ENCODE assay signal across 2 cellular contexts in the genomic region with DNA sequence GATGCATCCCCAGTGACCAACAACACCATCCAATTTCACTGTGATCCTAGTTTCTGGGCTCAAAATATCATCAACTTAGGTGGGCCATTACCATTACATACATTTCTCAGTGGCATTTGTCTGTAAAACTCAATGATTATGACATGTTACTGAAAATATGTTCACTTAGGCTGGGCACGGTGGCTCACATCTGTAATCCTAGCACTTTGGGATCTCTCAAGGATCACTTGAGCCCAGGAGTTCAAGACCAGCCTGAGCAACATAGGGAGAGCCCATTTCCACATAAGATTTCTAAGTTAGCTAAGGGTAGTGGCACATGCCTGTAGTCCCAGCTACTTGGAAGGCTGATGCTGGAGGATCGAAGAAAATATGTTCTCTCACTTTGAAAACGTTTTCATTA.
TF ChIP-seq lines count a peak whose summit lies in the region.

No MANE protein-coding gene starts in this region.

TF ChIP-seq in HepG2, 621 proteins besides CTCF, POLR2A, EP300 and RAD21 (continued from another document):
- TF ChIP-seq, protein P1, sequence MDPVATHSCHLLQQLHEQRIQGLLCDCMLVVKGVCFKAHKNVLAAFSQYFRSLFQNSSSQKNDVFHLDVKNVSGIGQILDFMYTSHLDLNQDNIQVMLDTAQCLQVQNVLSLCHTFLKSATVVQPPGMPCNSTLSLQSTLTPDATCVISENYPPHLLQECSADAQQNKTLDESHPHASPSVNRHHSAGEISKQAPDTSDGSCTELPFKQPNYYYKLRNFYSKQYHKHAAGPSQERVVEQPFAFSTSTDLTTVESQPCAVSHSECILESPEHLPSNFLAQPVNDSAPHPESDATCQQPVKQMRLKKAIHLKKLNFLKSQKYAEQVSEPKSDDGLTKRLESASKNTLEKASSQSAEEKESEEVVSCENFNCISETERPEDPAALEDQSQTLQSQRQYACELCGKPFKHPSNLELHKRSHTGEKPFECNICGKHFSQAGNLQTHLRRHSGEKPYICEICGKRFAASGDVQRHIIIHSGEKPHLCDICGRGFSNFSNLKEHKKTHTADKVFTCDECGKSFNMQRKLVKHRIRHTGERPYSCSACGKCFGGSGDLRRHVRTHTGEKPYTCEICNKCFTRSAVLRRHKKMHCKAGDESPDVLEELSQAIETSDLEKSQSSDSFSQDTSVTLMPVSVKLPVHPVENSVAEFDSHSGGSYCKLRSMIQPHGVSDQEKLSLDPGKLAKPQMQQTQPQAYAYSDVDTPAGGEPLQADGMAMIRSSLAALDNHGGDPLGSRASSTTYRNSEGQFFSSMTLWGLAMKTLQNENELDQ (CRISPR knock-in tag; IDR thresholded peaks at IDR 0.05; ENCODE audit: borderline replicate concordance) = no peak
- TF ChIP-seq JUND (CRISPR knock-in tag; IDR thresholded peaks at IDR 0.05) = no peak
- no peak for TF ChIP-seq FOXM1 (CRISPR knock-in tag; IDR thresholded peaks at IDR 0.05)

TF ChIP-seq in GM23338, 12 proteins besides CTCF, POLR2A, EP300 and RAD21 (continued from another document):
- TF ChIP-seq, protein P2, sequence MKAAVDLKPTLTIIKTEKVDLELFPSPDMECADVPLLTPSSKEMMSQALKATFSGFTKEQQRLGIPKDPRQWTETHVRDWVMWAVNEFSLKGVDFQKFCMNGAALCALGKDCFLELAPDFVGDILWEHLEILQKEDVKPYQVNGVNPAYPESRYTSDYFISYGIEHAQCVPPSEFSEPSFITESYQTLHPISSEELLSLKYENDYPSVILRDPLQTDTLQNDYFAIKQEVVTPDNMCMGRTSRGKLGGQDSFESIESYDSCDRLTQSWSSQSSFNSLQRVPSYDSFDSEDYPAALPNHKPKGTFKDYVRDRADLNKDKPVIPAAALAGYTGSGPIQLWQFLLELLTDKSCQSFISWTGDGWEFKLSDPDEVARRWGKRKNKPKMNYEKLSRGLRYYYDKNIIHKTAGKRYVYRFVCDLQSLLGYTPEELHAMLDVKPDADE (IDR thresholded peaks at IDR 0.05) = no peak
- TF ChIP-seq POLR2AphosphoS5 (IDR thresholded peaks at IDR 0.05; ENCODE audit: low read depth) (no peak), NANOG (IDR thresholded peaks at IDR 0.05; ENCODE audit: borderline replicate concordance) (no peak)
- TF ChIP-seq, protein P3, sequence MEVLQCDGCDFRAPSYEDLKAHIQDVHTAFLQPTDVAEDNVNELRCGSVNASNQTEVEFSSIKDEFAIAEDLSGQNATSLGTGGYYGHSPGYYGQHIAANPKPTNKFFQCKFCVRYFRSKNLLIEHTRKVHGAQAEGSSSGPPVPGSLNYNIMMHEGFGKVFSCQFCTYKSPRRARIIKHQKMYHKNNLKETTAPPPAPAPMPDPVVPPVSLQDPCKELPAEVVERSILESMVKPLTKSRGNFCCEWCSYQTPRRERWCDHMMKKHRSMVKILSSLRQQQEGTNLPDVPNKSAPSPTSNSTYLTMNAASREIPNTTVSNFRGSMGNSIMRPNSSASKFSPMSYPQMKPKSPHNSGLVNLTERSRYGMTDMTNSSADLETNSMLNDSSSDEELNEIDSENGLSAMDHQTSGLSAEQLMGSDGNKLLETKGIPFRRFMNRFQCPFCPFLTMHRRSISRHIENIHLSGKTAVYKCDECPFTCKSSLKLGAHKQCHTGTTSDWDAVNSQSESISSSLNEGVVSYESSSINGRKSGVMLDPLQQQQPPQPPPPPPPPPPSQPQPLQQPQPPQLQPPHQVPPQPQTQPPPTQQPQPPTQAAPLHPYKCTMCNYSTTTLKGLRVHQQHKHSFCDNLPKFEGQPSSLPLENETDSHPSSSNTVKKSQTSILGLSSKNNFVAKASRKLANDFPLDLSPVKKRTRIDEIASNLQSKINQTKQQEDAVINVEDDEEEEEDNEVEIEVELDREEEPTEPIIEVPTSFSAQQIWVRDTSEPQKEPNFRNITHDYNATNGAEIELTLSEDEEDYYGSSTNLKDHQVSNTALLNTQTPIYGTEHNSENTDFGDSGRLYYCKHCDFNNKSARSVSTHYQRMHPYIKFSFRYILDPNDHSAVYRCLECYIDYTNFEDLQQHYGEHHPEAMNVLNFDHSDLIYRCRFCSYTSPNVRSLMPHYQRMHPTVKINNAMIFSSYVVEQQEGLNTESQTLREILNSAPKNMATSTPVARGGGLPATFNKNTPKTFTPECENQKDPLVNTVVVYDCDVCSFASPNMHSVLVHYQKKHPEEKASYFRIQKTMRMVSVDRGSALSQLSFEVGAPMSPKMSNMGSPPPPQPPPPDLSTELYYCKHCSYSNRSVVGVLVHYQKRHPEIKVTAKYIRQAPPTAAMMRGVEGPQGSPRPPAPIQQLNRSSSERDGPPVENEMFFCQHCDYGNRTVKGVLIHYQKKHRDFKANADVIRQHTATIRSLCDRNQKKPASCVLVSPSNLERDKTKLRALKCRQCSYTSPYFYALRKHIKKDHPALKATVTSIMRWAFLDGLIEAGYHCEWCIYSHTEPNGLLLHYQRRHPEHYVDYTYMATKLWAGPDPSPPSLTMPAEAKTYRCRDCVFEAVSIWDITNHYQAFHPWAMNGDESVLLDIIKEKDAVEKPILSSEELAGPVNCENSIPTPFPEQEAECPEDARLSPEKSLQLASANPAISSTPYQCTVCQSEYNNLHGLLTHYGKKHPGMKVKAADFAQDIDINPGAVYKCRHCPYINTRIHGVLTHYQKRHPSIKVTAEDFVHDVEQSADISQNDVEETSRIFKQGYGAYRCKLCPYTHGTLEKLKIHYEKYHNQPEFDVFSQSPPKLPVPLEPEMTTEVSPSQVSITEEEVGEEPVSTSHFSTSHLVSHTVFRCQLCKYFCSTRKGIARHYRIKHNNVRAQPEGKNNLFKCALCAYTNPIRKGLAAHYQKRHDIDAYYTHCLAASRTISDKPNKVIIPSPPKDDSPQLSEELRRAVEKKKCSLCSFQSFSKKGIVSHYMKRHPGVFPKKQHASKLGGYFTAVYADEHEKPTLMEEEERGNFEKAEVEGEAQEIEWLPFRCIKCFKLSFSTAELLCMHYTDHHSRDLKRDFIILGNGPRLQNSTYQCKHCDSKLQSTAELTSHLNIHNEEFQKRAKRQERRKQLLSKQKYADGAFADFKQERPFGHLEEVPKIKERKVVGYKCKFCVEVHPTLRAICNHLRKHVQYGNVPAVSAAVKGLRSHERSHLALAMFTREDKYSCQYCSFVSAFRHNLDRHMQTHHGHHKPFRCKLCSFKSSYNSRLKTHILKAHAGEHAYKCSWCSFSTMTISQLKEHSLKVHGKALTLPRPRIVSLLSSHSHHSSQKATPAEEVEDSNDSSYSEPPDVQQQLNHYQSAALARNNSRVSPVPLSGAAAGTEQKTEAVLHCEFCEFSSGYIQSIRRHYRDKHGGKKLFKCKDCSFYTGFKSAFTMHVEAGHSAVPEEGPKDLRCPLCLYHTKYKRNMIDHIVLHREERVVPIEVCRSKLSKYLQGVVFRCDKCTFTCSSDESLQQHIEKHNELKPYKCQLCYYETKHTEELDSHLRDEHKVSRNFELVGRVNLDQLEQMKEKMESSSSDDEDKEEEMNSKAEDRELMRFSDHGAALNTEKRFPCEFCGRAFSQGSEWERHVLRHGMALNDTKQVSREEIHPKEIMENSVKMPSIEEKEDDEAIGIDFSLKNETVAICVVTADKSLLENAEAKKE (CRISPR knock-in tag; IDR thresholded peaks at IDR 0.05) = no peak
